ENCODE assay signal across 1 cellular context in the genomic region with DNA sequence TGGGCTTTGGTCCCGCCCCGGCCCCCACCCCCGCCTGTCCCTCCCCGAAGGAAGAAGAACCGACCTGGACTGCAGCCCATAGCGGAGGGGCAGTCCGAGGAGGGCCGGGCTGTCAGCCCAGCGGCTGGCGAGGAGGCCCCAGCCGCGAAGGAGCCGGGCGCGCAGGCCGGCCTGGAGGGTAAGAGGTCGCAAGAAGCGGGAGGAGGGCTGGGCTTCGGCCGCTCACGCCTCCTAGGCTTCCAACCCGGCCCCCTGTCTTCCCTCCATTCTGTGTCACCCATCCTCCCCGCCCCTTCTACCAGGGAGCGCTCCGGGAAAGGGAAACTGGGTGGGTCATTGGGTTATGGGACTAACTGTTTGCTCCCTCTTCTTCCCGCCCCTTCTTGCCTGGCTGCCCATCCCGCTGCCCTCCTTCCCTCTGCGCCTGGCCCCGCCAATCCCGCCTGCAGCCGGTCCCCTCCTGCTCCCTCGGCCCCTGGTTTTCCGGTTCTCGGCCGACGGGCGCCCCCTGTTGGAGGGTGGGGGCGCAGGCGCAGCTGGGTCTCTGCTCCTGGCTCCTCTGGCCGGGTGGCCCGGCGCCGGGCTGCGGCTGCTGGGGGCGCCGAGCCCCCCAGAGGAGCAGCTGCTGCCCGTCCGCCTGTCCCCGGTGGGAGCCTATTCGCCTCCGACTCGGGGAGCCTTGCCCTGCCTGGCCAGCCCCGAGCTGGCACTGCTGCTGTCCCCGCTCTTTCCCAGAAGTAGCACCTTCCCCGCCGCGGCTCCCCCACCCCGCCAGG.
TF ChIP-seq lines count a peak whose summit lies in the region.

No MANE protein-coding gene starts in this region.

TF ChIP-seq in K562, 482 proteins besides CTCF, POLR2A, EP300 and RAD21 (continued from another document and continues in another):
- TF ChIP-seq LEF1 (IDR thresholded peaks at IDR 0.05) (peak; percentile 44; the same call in 1 of the 2 replicates), HNRNPK (IDR thresholded peaks at IDR 0.05; ENCODE audit: low read depth, low read length, poor library complexity, severe bottlenecking) (peak; percentile 36), ZNF431 (CRISPR knock-in tag; IDR thresholded peaks at IDR 0.05) (no peak), ZNF175 (CRISPR knock-in tag; IDR thresholded peaks at IDR 0.05; ENCODE audit: low read depth) (no peak), PHF21A (IDR thresholded peaks at IDR 0.05; ENCODE audit: borderline replicate concordance, low read depth) (0 out of 2 replicates have a peak, but pooled peaks have one; percentile 9), ILK (tag; IDR thresholded peaks at IDR 0.05; ENCODE audit: borderline replicate concordance, low read depth) (no peak), ARID1B (IDR thresholded peaks at IDR 0.05) (peak; percentile 47), ZC3H11A (IDR thresholded peaks at IDR 0.05; ENCODE audit: low read depth, low read length) (no peak), BHLHE40 (IDR thresholded peaks at IDR 0.05; ENCODE audit: low read length) (no peak), HMG20B (CRISPR knock-in tag; IDR thresholded peaks at IDR 0.05) (no peak), MTA3 (IDR thresholded peaks at IDR 0.05; ENCODE audit: borderline replicate concordance) (peak; percentile 83; the same call in 1 of the 2 replicates), MYBL2 (IDR thresholded peaks at IDR 0.05; ENCODE audit: low read depth) (no peak), MYBL2 (CRISPR knock-in tag; IDR thresholded peaks at IDR 0.05; ENCODE audit: borderline replicate concordance) (no peak), ZNF507 (tag; conservative IDR thresholded peaks at IDR 0.05) (no peak), ASH1L (IDR thresholded peaks at IDR 0.05; ENCODE audit: borderline replicate concordance, low read depth, partially characterized antibody) (no peak), SLC30A9 (CRISPR knock-in tag; IDR thresholded peaks at IDR 0.05) (no peak), ZNF212 (CRISPR knock-in tag; IDR thresholded peaks at IDR 0.05) (no peak), BDP1 (IDR thresholded peaks at IDR 0.05; ENCODE audit: insufficient read depth, insufficient read length) (no peak), NR1H2 (CRISPR knock-in tag; IDR thresholded peaks at IDR 0.05) (no peak), BMI1 (IDR thresholded peaks at IDR 0.05; ENCODE audit: low read length) (no peak), SETDB1 (IDR thresholded peaks at IDR 0.05; ENCODE audit: low read length) (no peak), CXXC5 (CRISPR knock-in tag; IDR thresholded peaks at IDR 0.05) (peak; percentile 66), ZC3H4 (CRISPR knock-in tag; IDR thresholded peaks at IDR 0.05; ENCODE audit: borderline replicate concordance) (no peak), RBFOX2 (IDR thresholded peaks at IDR 0.05; ENCODE audit: low read depth, low read length) (peak; percentile 59; the same call in 1 of the 2 replicates), NCOA4 (IDR thresholded peaks at IDR 0.05; ENCODE audit: partially characterized antibody) (no peak), PRPF4 (IDR thresholded peaks at IDR 0.05; ENCODE audit: insufficient read depth, low read depth, low read length, poor library complexity, severe bottlenecking) (no peak), ZNF778 (CRISPR knock-in tag; IDR thresholded peaks at IDR 0.05) (no peak), KDM2B (CRISPR knock-in tag; IDR thresholded peaks at IDR 0.05) (no peak), DDX20 (tag; IDR thresholded peaks at IDR 0.05; ENCODE audit: low read depth) (no peak), FOSL1 (tag; conservative IDR thresholded peaks at IDR 0.05) (no peak), COPS2 (conservative IDR thresholded peaks at IDR 0.05) (no peak), ZBTB1 (CRISPR knock-in tag; IDR thresholded peaks at IDR 0.05; ENCODE audit: borderline replicate concordance, low read depth) (0 out of 2 replicates have a peak, but pooled peaks have one; percentile 63), ZNF232 (CRISPR knock-in tag; IDR thresholded peaks at IDR 0.05) (no peak), U2AF1 (optimal IDR thresholded peaks at IDR 0.05; ENCODE audit: low read depth, low read length) (peak; percentile 52), PHF20 (IDR thresholded peaks at IDR 0.05; ENCODE audit: partially characterized antibody) (peak; percentile 51), RCOR1 (IDR thresholded peaks at IDR 0.05; ENCODE audit: borderline replicate concordance in 1 of 2, low read depth in 2 of 2, low read length in 2 of 2) (no peak; a peak in 1 of 4 replicates), ZNF785 (CRISPR knock-in tag; IDR thresholded peaks at IDR 0.05) (no peak), ZNF274 (IDR thresholded peaks at IDR 0.05; ENCODE audit: borderline replicate concordance, low read depth, low read length) (no peak), ZSCAN29 (IDR thresholded peaks at IDR 0.05) (no peak), MIER1 (IDR thresholded peaks at IDR 0.05; ENCODE audit: low read depth) (no peak), RB1 (IDR thresholded peaks at IDR 0.05; ENCODE audit: low read depth) (peak; percentile 86), TFAM (CRISPR knock-in tag; conservative IDR thresholded peaks at IDR 0.05) (no peak), FOXP1 (CRISPR knock-in tag; IDR thresholded peaks at IDR 0.05) (0 out of 2 replicates have a peak, but pooled peaks have one; percentile 52)
- TF ChIP-seq, protein P1, sequence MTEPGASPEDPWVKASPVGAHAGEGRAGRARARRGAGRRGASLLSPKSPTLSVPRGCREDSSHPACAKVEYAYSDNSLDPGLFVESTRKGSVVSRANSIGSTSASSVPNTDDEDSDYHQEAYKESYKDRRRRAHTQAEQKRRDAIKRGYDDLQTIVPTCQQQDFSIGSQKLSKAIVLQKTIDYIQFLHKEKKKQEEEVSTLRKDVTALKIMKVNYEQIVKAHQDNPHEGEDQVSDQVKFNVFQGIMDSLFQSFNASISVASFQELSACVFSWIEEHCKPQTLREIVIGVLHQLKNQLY (CRISPR knock-in tag; conservative IDR thresholded peaks at IDR 0.05): no peak
- TF ChIP-seq, protein P2, sequence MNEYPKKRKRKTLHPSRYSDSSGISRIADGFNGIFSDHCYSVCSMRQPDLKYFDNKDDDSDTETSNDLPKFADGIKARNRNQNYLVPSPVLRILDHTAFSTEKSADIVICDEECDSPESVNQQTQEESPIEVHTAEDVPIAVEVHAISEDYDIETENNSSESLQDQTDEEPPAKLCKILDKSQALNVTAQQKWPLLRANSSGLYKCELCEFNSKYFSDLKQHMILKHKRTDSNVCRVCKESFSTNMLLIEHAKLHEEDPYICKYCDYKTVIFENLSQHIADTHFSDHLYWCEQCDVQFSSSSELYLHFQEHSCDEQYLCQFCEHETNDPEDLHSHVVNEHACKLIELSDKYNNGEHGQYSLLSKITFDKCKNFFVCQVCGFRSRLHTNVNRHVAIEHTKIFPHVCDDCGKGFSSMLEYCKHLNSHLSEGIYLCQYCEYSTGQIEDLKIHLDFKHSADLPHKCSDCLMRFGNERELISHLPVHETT (CRISPR knock-in tag; conservative IDR thresholded peaks at IDR 0.05 in 1 of 2, IDR thresholded peaks at IDR 0.05 in 1 of 2): no peak
- TF ChIP-seq, protein P3, sequence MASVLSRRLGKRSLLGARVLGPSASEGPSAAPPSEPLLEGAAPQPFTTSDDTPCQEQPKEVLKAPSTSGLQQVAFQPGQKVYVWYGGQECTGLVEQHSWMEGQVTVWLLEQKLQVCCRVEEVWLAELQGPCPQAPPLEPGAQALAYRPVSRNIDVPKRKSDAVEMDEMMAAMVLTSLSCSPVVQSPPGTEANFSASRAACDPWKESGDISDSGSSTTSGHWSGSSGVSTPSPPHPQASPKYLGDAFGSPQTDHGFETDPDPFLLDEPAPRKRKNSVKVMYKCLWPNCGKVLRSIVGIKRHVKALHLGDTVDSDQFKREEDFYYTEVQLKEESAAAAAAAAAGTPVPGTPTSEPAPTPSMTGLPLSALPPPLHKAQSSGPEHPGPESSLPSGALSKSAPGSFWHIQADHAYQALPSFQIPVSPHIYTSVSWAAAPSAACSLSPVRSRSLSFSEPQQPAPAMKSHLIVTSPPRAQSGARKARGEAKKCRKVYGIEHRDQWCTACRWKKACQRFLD (CRISPR knock-in tag; IDR thresholded peaks at IDR 0.05): no peak; the same call in 1 of the 2 replicates
- TF ChIP-seq, protein P4, sequence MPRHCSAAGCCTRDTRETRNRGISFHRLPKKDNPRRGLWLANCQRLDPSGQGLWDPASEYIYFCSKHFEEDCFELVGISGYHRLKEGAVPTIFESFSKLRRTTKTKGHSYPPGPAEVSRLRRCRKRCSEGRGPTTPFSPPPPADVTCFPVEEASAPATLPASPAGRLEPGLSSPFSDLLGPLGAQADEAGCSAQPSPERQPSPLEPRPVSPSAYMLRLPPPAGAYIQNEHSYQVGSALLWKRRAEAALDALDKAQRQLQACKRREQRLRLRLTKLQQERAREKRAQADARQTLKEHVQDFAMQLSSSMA (CRISPR knock-in tag; IDR thresholded peaks at IDR 0.05): no peak
- TF ChIP-seq, protein P5, sequence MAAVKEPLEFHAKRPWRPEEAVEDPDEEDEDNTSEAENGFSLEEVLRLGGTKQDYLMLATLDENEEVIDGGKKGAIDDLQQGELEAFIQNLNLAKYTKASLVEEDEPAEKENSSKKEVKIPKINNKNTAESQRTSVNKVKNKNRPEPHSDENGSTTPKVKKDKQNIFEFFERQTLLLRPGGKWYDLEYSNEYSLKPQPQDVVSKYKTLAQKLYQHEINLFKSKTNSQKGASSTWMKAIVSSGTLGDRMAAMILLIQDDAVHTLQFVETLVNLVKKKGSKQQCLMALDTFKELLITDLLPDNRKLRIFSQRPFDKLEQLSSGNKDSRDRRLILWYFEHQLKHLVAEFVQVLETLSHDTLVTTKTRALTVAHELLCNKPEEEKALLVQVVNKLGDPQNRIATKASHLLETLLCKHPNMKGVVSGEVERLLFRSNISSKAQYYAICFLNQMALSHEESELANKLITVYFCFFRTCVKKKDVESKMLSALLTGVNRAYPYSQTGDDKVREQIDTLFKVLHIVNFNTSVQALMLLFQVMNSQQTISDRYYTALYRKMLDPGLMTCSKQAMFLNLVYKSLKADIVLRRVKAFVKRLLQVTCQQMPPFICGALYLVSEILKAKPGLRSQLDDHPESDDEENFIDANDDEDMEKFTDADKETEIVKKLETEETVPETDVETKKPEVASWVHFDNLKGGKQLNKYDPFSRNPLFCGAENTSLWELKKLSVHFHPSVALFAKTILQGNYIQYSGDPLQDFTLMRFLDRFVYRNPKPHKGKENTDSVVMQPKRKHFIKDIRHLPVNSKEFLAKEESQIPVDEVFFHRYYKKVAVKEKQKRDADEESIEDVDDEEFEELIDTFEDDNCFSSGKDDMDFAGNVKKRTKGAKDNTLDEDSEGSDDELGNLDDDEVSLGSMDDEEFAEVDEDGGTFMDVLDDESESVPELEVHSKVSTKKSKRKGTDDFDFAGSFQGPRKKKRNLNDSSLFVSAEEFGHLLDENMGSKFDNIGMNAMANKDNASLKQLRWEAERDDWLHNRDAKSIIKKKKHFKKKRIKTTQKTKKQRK (IDR thresholded peaks at IDR 0.05; ENCODE audit: borderline replicate concordance, low read depth, low read length): no peak
- TF ChIP-seq, protein P6, sequence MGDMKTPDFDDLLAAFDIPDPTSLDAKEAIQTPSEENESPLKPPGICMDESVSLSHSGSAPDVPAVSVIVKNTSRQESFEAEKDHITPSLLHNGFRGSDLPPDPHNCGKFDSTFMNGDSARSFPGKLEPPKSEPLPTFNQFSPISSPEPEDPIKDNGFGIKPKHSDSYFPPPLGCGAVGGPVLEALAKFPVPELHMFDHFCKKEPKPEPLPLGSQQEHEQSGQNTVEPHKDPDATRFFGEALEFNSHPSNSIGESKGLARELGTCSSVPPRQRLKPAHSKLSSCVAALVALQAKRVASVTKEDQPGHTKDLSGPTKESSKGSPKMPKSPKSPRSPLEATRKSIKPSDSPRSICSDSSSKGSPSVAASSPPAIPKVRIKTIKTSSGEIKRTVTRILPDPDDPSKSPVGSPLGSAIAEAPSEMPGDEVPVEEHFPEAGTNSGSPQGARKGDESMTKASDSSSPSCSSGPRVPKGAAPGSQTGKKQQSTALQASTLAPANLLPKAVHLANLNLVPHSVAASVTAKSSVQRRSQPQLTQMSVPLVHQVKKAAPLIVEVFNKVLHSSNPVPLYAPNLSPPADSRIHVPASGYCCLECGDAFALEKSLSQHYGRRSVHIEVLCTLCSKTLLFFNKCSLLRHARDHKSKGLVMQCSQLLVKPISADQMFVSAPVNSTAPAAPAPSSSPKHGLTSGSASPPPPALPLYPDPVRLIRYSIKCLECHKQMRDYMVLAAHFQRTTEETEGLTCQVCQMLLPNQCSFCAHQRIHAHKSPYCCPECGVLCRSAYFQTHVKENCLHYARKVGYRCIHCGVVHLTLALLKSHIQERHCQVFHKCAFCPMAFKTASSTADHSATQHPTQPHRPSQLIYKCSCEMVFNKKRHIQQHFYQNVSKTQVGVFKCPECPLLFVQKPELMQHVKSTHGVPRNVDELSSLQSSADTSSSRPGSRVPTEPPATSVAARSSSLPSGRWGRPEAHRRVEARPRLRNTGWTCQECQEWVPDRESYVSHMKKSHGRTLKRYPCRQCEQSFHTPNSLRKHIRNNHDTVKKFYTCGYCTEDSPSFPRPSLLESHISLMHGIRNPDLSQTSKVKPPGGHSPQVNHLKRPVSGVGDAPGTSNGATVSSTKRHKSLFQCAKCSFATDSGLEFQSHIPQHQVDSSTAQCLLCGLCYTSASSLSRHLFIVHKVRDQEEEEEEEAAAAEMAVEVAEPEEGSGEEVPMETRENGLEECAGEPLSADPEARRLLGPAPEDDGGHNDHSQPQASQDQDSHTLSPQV (IDR thresholded peaks at IDR 0.05): no peak
- TF ChIP-seq, protein P7, sequence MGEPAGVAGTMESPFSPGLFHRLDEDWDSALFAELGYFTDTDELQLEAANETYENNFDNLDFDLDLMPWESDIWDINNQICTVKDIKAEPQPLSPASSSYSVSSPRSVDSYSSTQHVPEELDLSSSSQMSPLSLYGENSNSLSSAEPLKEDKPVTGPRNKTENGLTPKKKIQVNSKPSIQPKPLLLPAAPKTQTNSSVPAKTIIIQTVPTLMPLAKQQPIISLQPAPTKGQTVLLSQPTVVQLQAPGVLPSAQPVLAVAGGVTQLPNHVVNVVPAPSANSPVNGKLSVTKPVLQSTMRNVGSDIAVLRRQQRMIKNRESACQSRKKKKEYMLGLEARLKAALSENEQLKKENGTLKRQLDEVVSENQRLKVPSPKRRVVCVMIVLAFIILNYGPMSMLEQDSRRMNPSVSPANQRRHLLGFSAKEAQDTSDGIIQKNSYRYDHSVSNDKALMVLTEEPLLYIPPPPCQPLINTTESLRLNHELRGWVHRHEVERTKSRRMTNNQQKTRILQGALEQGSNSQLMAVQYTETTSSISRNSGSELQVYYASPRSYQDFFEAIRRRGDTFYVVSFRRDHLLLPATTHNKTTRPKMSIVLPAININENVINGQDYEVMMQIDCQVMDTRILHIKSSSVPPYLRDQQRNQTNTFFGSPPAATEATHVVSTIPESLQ (CRISPR knock-in tag; IDR thresholded peaks at IDR 0.05): no peak
- TF ChIP-seq, protein P8, sequence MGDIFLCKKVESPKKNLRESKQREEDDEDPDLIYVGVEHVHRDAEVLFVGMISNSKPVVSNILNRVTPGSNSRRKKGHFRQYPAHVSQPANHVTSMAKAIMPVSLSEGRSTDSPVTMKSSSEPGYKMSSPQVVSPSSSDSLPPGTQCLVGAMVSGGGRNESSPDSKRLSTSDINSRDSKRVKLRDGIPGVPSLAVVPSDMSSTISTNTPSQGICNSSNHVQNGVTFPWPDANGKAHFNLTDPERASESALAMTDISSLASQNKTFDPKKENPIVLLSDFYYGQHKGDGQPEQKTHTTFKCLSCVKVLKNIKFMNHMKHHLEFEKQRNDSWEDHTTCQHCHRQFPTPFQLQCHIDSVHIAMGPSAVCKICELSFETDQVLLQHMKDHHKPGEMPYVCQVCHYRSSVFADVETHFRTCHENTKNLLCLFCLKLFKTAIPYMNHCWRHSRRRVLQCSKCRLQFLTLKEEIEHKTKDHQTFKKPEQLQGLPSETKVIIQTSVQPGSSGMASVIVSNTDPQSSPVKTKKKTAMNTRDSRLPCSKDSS (IDR thresholded peaks at IDR 0.05; ENCODE audit: low read depth, partially characterized antibody): no peak
